ENCODE assay signal across 1 cellular context in genomic region chr7:43642897-43643630, GRCh38.
A peak's percentile ranks its signal among the peaks of the same experiment; 100 is the strongest.
TF ChIP-seq lines count a peak whose summit lies in the region.

No MANE protein-coding gene starts in this region.

TF ChIP-seq in HepG2, 621 proteins besides CTCF, POLR2A, EP300 and RAD21:
- TF ChIP-seq ZNF142 (CRISPR knock-in tag; IDR thresholded peaks at IDR 0.05) (no peak), ZNF687 (CRISPR knock-in tag; IDR thresholded peaks at IDR 0.05) (peak; percentile 29; the same call in 1 of the 2 replicates), ZNF17 (CRISPR knock-in tag; IDR thresholded peaks at IDR 0.05) (no peak), AGO2 (optimal IDR thresholded peaks at IDR 0.05; ENCODE audit: low read depth, low read length) (peak; percentile 26), MIER3 (CRISPR knock-in tag; IDR thresholded peaks at IDR 0.05; ENCODE audit: borderline replicate concordance) (no peak), RXRB (CRISPR knock-in tag; IDR thresholded peaks at IDR 0.05; ENCODE audit: borderline replicate concordance) (no peak), TBX2 (CRISPR knock-in tag; IDR thresholded peaks at IDR 0.05; ENCODE audit: borderline replicate concordance) (no peak), PRDM4 (CRISPR knock-in tag; IDR thresholded peaks at IDR 0.05; ENCODE audit: borderline replicate concordance) (no peak), THYN1 (CRISPR knock-in tag; IDR thresholded peaks at IDR 0.05; ENCODE audit: borderline replicate concordance, low read depth) (no peak), ARID3A (IDR thresholded peaks at IDR 0.05; ENCODE audit: low read depth, low read length) (no peak), GPBP1L1 (CRISPR knock-in tag; IDR thresholded peaks at IDR 0.05) (no peak), REXO4 (CRISPR knock-in tag; IDR thresholded peaks at IDR 0.05; ENCODE audit: borderline replicate concordance) (no peak), AFF4 (CRISPR knock-in tag; IDR thresholded peaks at IDR 0.05) (no peak), ZNF614 (CRISPR knock-in tag; IDR thresholded peaks at IDR 0.05; ENCODE audit: borderline replicate concordance) (no peak), ZNF24 (IDR thresholded peaks at IDR 0.05) (no peak), ELF1 (CRISPR knock-in tag; IDR thresholded peaks at IDR 0.05) (no peak), ZNF761 (CRISPR knock-in tag; conservative IDR thresholded peaks at IDR 0.05) (no peak), AKNA (CRISPR knock-in tag; IDR thresholded peaks at IDR 0.05; ENCODE audit: borderline replicate concordance) (no peak)
